Comparison of ENCODE assay signal across 1 cellular context in the genomic region with DNA sequence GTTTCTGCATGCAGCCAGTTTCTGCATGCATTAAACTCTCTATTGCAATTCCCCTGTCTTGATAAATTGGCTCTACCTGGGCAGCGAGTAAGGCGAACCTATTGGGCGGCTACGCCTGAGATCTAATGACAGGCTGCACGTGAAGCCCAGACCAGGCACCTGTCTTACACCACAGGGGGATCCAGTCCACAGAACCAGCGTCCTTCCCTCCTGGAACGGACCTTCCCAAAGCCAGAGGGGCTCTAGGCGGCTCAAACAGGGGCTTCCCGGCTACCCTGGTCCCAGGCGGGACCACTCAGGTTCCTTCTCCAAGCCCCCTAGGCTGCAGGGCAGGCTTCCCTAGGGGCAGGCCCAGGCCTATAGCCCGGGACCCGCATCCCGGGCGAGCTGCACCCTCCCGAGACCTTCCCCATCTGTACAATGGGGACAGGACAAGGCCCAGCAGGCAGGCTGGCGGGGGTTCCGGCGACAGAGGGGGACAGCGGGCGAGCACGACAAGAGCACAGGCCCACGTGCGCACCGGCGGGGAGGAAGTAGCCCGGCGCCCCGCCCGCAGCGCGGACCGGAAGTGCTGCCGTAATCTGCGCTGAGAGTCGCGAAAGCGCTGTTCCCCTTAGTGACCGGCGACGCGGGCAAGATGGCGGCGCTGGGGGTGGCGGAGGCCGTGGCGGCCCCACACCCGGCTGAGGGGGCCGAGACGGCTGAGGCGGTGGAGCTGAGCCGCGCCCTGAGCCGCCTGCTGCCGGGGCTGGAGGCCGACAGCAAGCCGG.
TF ChIP-seq lines count a peak whose summit lies in the region.

A gene (plus strand): TSS at position 616 of the 770 bp plus-strand sequence. CDS start 22 bp downstream, at position 638.

TF ChIP-seq in HCT116, 20 proteins besides CTCF, POLR2A, EP300 and RAD21 (continued from another document):
- TF ChIP-seq, protein P1, sequence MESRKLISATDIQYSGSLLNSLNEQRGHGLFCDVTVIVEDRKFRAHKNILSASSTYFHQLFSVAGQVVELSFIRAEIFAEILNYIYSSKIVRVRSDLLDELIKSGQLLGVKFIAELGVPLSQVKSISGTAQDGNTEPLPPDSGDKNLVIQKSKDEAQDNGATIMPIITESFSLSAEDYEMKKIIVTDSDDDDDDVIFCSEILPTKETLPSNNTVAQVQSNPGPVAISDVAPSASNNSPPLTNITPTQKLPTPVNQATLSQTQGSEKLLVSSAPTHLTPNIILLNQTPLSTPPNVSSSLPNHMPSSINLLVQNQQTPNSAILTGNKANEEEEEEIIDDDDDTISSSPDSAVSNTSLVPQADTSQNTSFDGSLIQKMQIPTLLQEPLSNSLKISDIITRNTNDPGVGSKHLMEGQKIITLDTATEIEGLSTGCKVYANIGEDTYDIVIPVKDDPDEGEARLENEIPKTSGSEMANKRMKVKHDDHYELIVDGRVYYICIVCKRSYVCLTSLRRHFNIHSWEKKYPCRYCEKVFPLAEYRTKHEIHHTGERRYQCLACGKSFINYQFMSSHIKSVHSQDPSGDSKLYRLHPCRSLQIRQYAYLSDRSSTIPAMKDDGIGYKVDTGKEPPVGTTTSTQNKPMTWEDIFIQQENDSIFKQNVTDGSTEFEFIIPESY (IDR thresholded peaks at IDR 0.05; ENCODE audit: extremely low read depth, insufficient replicate concordance, low read length): no peak
- TF ChIP-seq EZH2phosphoT487 (IDR thresholded peaks at IDR 0.05; ENCODE audit: borderline replicate concordance) (no peak), POLR2AphosphoS5 (IDR thresholded peaks at IDR 0.05; ENCODE audit: low read depth, low read length) (peak; percentile 63), SRF (IDR thresholded peaks at IDR 0.05; ENCODE audit: low read depth) (no peak)
